18 cellular contexts compared by ENCODE assay signal in genomic region chr7:120738816-120739215, GRCh38.
DNase-seq lines count a peak whose midpoint lies in the region; ATAC-seq and TF ChIP-seq lines count a peak whose summit lies in the region.
"Had no signal": no experiment of that assay in that cellular context is flagged by ENCODE, and none has a peak within 500 bp of the region (broad histone marks: within the 10 kb centered on the region; RNA-seq: fewer than 3 reads in every experiment).

No MANE protein-coding gene starts in this region.

- H3K18ac ChIP-seq in IMR-90 (ENCODE audit: low read depth, low read length), result no peak overlapping the region
- no peak overlapping the region for H3K18ac ChIP-seq in mesendoderm (ENCODE audit: low read length)

- H2AK9ac ChIP-seq in IMR-90 (replicated peaks; ENCODE audit: low read depth, low read length, poor library complexity), result no peak overlapping the region

- H3K4me3 ChIP-seq in IMR-90 (ENCODE audit: insufficient read depth, low read depth, low read length), result no peak overlapping the region
- H3K4me3 ChIP-seq in mesendoderm (ENCODE audit: low read length), result no peak overlapping the region
- no peak overlapping the region for H3K4me3 ChIP-seq in tibial artery
- H3K4me3 ChIP-seq: Peyer's patch had no signal

- H3K27me3 ChIP-seq in IMR-90 (ENCODE audit: control insufficient read depth, insufficient read depth, low read length) (no peaks in the 10 kb centered on the region; the same call in none of the 2 replicates), mesendoderm (ENCODE audit: insufficient read depth, low read length, poor library complexity) (no peaks in the 10 kb centered on the region), tibial artery (no peaks in the 10 kb centered on the region)
- H3K27me3 ChIP-seq: Peyer's patch had no signal

- H3K36me3 ChIP-seq in IMR-90 (ENCODE audit: control insufficient read depth, insufficient read depth, low read length) (no peaks in the 10 kb centered on the region), mesendoderm (ENCODE audit: control insufficient read depth, insufficient read depth, low read length) (no peaks in the 10 kb centered on the region), tibial artery (no peaks in the 10 kb centered on the region)
- H3K36me3 ChIP-seq: Peyer's patch had no signal

- H3K4me2 ChIP-seq in IMR-90 (ENCODE audit: low read depth, low read length) (no peak overlapping the region), mesendoderm (ENCODE audit: low read length) (no peak overlapping the region)
- H3K4me2 ChIP-seq: SK-N-SH had no signal

- H3K79me1 ChIP-seq in IMR-90 (ENCODE audit: low read depth in 1 of 2, low read length in 2 of 2), result no peaks in the 10 kb centered on the region
- no peaks in the 10 kb centered on the region for H3K79me1 ChIP-seq in mesendoderm (ENCODE audit: low read length)

- H4K91ac ChIP-seq in IMR-90 (ENCODE audit: insufficient read depth, low read depth, low read length), result no peak overlapping the region

- H3K4ac ChIP-seq in IMR-90 (ENCODE audit: low read depth, low read length) (no peak overlapping the region), mesendoderm (ENCODE audit: low read depth, low read length) (no peak overlapping the region)

- H3K14ac ChIP-seq in IMR-90 (replicated peaks; ENCODE audit: low read depth, low read length), result no peak overlapping the region

- no peaks in the 10 kb centered on the region for H3K9me1 ChIP-seq in IMR-90 (ENCODE audit: insufficient read depth, low read length)

- H3K9ac ChIP-seq in IMR-90 (ENCODE audit: low read depth, low read length) (no peak overlapping the region), mesendoderm (ENCODE audit: low read length) (no peak overlapping the region)
- H3K9ac ChIP-seq: SK-N-SH had no signal

- H2BK20ac ChIP-seq in IMR-90 (ENCODE audit: low read depth, low read length), result no peak overlapping the region

- CTCF ChIA-PET in IMR-90 (lab: Yijun Ruan, JAX), result no interaction called here

- no CpG with 5 or more reads among the region's 3 CpGs for WGBS in IMR-90 (ENCODE audit: extremely low coverage in 2 of 2, insufficient read length in 1 of 2), 2 experiments
- no CpG with 5 or more reads among the region's 3 CpGs for WGBS in mesendoderm (ENCODE audit: extremely low coverage, insufficient coverage, low lambda C conversion rate)

- no peaks in the 10 kb centered on the region for H3K9me3 ChIP-seq in IMR-90 (ENCODE audit: control insufficient read depth, insufficient read depth, low read length)
- H3K9me3 ChIP-seq in tibial artery, result no peaks in the 10 kb centered on the region
- H3K9me3 ChIP-seq: Peyer's patch, SK-N-SH had no signal

- no peak overlapping the region for H2AK5ac ChIP-seq in IMR-90 (ENCODE audit: low read depth, low read length)
- H2AK5ac ChIP-seq in mesendoderm (ENCODE audit: low read length), result no peak overlapping the region

- H4K5ac ChIP-seq in IMR-90 (ENCODE audit: low read depth, low read length) (no peak overlapping the region), mesendoderm (ENCODE audit: low read length) (no peak overlapping the region)

- H4K8ac ChIP-seq in IMR-90 (ENCODE audit: low read depth in 2 of 2, low read length in 2 of 2) (no peak overlapping the region), mesendoderm (ENCODE audit: low read depth, low read length) (no peak overlapping the region)

- no peaks in the 10 kb centered on the region for H4K20me1 ChIP-seq in IMR-90 (ENCODE audit: insufficient read depth, low read length)

- H3K4me1 ChIP-seq in IMR-90 (ENCODE audit: control insufficient read depth, insufficient read depth, low read length), result no peaks in the 10 kb centered on the region; the same call in 1 of the 2 replicates
- H3K4me1 ChIP-seq in mesendoderm (ENCODE audit: control insufficient read depth, low read depth, low read length), result no peaks in the 10 kb centered on the region
- H3K4me1 ChIP-seq in tibial artery, result no peaks in the 10 kb centered on the region
- H3K4me1 ChIP-seq: Peyer's patch had no signal

- intact Hi-C loops in IMR-90 (cut with micrococcal nuclease) (no loop called here), tibial artery (cut with DNase I; ENCODE audit: low total_unique reads) (no loop called here)

- H3K23ac ChIP-seq in IMR-90 (ENCODE audit: low read depth, low read length) (no peak overlapping the region), mesendoderm (ENCODE audit: low read length) (no peak overlapping the region)

- H2BK120ac ChIP-seq in IMR-90 (ENCODE audit: low read depth, low read length) (no peak overlapping the region), mesendoderm (ENCODE audit: low read depth, low read length) (no peak overlapping the region)

- no peak overlapping the region for H2AFZ ChIP-seq in IMR-90 (replicated peaks; ENCODE audit: low read length, poor library complexity)

- POLR2A ChIA-PET in IMR-90 (lab: Charles Lee; ENCODE audit: unreplicated experiment), result no interaction called here

- no peak for TF ChIP-seq RAD21 in IMR-90 (IDR thresholded peaks at IDR 0.05; ENCODE audit: low read length)

- TF ChIP-seq CTCF in IMR-90 (conservative IDR thresholded peaks at IDR 0.05; ENCODE audit: low read depth, low read length), result no peak
- no peak for TF ChIP-seq CTCF in tibial artery (IDR thresholded peaks at IDR 0.05)

- H3K27ac ChIP-seq in IMR-90 (ENCODE audit: insufficient read depth, low read length), result no peak overlapping the region
- no peak overlapping the region for H3K27ac ChIP-seq in mesendoderm (ENCODE audit: low read depth, low read length)
- H3K27ac ChIP-seq in tibial artery, result no peak overlapping the region
- H3K27ac ChIP-seq: Peyer's patch had no signal

- no TSS peak for BruUV-seq in IMR-90 (replicated peaks; lab: Mats Ljungman, UMichigan)

- H2BK5ac ChIP-seq in IMR-90 (ENCODE audit: low read depth, low read length, poor library complexity, severe bottlenecking) (no peak overlapping the region), mesendoderm (ENCODE audit: low read length) (no peak overlapping the region)

- TF ChIP-seq POLR2A in IMR-90 (IDR thresholded peaks at IDR 0.05; ENCODE audit: low read depth, low read length), result no peak

- H3K79me2 ChIP-seq in mesendoderm (ENCODE audit: control insufficient read depth, insufficient read depth, low read length), result no peaks in the 10 kb centered on the region

- H3K56ac ChIP-seq in IMR-90 (ENCODE audit: extremely low read depth, insufficient read depth, low read length) (no peak overlapping the region), mesendoderm (ENCODE audit: low read length) (no peak overlapping the region)

- ATAC-seq in IMR-90 (ENCODE audit: low read depth), result no peak
- no peak for ATAC-seq in GM18520 (IDR thresholded peaks at IDR 0.05; ENCODE audit: unreplicated experiment)

- DNase-seq in NCI-H1436 (lab: John Stamatoyannopoulos, UW) (peak; percentile 23), NCI-H1436 treated with DMSO at 0.1 percent for 48 hours (lab: John Stamatoyannopoulos, UW) (no peak), IMR-90 (no peak), OCI-M1 (lab: John Stamatoyannopoulos, UW) (peak; percentile 41), mesendoderm (peak; percentile 28), amygdala (lab: John Stamatoyannopoulos, UW) (no peak), tibial artery (no peak)
- DNase-seq: 8988T, C1 segment of cervical spinal cord, DMS153, HFFc6, Kasumi-1, NCI-H1417 treated with DMSO at 0.1 percent for 48 hours, Peyer's patch, Right ventricle myocardium superior, SK-N-SH, T-helper 1 cell had no signal

- H2BK15ac ChIP-seq in IMR-90 (ENCODE audit: low read depth, low read length) (no peak overlapping the region), mesendoderm (replicated peaks; ENCODE audit: low read depth) (no peak overlapping the region)

- in situ Hi-C loops in IMR-90 (cut with MboI; ENCODE audit: low sequenced_read_pairs), result no loop called here

- dilution Hi-C loops in IMR-90 (cut with HindIII; ENCODE audit: low sequenced_read_pairs, unreplicated experiment), result no loop called here

TF ChIP-seq in IMR-90, 13 proteins besides CTCF, POLR2A, EP300 and RAD21:
- TF ChIP-seq SMC3 (IDR thresholded peaks at IDR 0.05; ENCODE audit: low read depth, low read length), result no peak
- no peak for TF ChIP-seq MAZ (IDR thresholded peaks at IDR 0.05; ENCODE audit: borderline replicate concordance, low read depth, low read length)
- no peak for TF ChIP-seq BHLHE40 (IDR thresholded peaks at IDR 0.05; ENCODE audit: low read depth, low read length)
- peak; percentile 53; the same call in 1 of the 2 replicates for TF ChIP-seq NFE2L2 (IDR thresholded peaks at IDR 0.05; ENCODE audit: low read depth, low read length)
- TF ChIP-seq RFX5 (IDR thresholded peaks at IDR 0.05; ENCODE audit: low read depth, low read length), result no peak
TF ChIP-seq in IMR-90: peak in this region for 1.

Comparison
In these comparisons a context has a peak if more than half of its experiments do, and no peak if none do; other contexts are left out.
1. DNase-seq: peak in NCI-H1436 (single experiment), OCI-M1 (single experiment) and mesendoderm (single experiment); none in NCI-H1436 treated with DMSO at 0.1 percent for 48 hours (single experiment), IMR-90 (single experiment), amygdala (0 of 56) and tibial artery (0 of 2).